In genomic region chr19:743168-743687, GRCh38 we compare ENCODE assay signal across 13 cellular contexts. TPM values are rescaled to one million over a fixed set of nuclear protein-coding genes. Genes with fewer than 3 reads are reported as not detected.
DNase-seq lines count a peak whose midpoint lies in the region; ATAC-seq and TF ChIP-seq lines count a peak whose summit lies in the region.
"Had no signal": no experiment of that assay in that cellular context is flagged by ENCODE, and none has a peak within 500 bp of the region (broad histone marks: within the 10 kb centered on the region; RNA-seq: fewer than 3 reads in every experiment).

No MANE protein-coding gene starts in this region.

- no peaks in the 10 kb centered on the region for H3K4me1 Mint-ChIP-seq in progenitor cell of endocrine pancreas (ENCODE audit: low read depth)
- H3K4me1 Mint-ChIP-seq: CD4-positive, alpha-beta memory T cell; nephron progenitor cell had no signal

- peak; percentile 24 for ATAC-seq in omental fat pad (ENCODE audit: low FRiP score)
- ATAC-seq in HG02870 (IDR thresholded peaks at IDR 0.05; ENCODE audit: unreplicated experiment) = no peak
- ATAC-seq: activated CD4-positive, CD25-positive, alpha-beta regulatory T cell treated with anti-CD3 and anti-CD28 coated beads, Interleukin-2, amount 50 U/mL, for 24 hours had no signal

- H3K9me3 Mint-ChIP-seq in progenitor cell of endocrine pancreas (ENCODE audit: low read depth) = no peaks in the 10 kb centered on the region

- no peak overlapping the region for H3K27ac Mint-ChIP-seq in progenitor cell of endocrine pancreas
- H3K27ac Mint-ChIP-seq: CD4-positive, alpha-beta memory T cell; nephron progenitor cell had no signal

- DNase-seq in ELF-1 (ENCODE audit: low read depth, low spot score) (peak; percentile 66), NCI-H2029 (lab: John Stamatoyannopoulos, UW) (peak; percentile 73), cardiac fibroblast (ENCODE audit: low read depth in 2 of 2) (peak; percentile 16 to 74), omental fat pad (ENCODE audit: low spot score) (no peak), D341Med (ENCODE audit: low spot score) (no peak), progenitor cell of endocrine pancreas (ENCODE audit: low spot score, unreplicated experiment) (no peak)
- DNase-seq: nephron progenitor cell had no signal

- no peaks in the 10 kb centered on the region for H3K27me3 Mint-ChIP-seq in progenitor cell of endocrine pancreas
- H3K27me3 Mint-ChIP-seq: CD4-positive, alpha-beta memory T cell had no signal

- no peak overlapping the region for H3K4me3 Mint-ChIP-seq in progenitor cell of endocrine pancreas (ENCODE audit: low read depth)
- H3K4me3 Mint-ChIP-seq: CD4-positive, alpha-beta memory T cell; nephron progenitor cell had no signal

- H3K36me3 Mint-ChIP-seq in progenitor cell of endocrine pancreas (ENCODE audit: insufficient read depth) = peaks cover 8% of the 10 kb centered on the region
- H3K36me3 Mint-ChIP-seq: CD4-positive, alpha-beta memory T cell had no signal

- no peak overlapping the region for H3K4me3 ChIP-seq in cardiac fibroblast (replicated peaks in 1 of 2; ENCODE audit: low read depth in 2 of 2, low read length in 2 of 2)
- H3K4me3 ChIP-seq: smooth muscle cell, suprapubic skin had no signal

- no peak for TF ChIP-seq CTCF in cardiac fibroblast (IDR thresholded peaks at IDR 0.05; ENCODE audit: low read depth, low read length)
- TF ChIP-seq CTCF in omental fat pad (IDR thresholded peaks at IDR 0.05) = no peak
- no peak for TF ChIP-seq CTCF in progenitor cell of endocrine pancreas (IDR thresholded peaks at IDR 0.05; ENCODE audit: unreplicated experiment)

RNA-seq across cellular contexts. Expression of gene MISP, which starts 7.7 kb away (rescaled TPM):
- total RNA-seq in omental fat pad = 1 to 10 TPM in 3 of 4 donors, not detected in 1; 1.4 to 9.6 (median 3.2) TPM
- 1.1 and 2.5 TPM in 2 replicates for total RNA-seq in progenitor cell of endocrine pancreas
- total RNA-seq: CD4-positive, alpha-beta memory T cell had no signal

RNA-seq across cellular contexts. Expression of gene PALM, which starts 34.5 kb away (rescaled TPM):
- total RNA-seq in omental fat pad = 100 to 1,000 TPM in 1 of 4 donors, 10 to 100 TPM in 3; 44.6 to 119 (median 54.8) TPM
- 52.4 and 54.3 TPM in 2 replicates for total RNA-seq in progenitor cell of endocrine pancreas
- total RNA-seq: CD4-positive, alpha-beta memory T cell had no signal

RNA-seq across cellular contexts. Expression of gene PRSS57, which starts 48.0 kb away (rescaled TPM):
- total RNA-seq in omental fat pad (under 1 TPM in 1 of 4 donors, not detected in 3; 0.95 TPM), progenitor cell of endocrine pancreas (not detected in 2 replicates)
- total RNA-seq: CD4-positive, alpha-beta memory T cell; fibroblast of villous mesenchyme; smooth muscle cell; suprapubic skin had no signal

RNA-seq across cellular contexts. Expression of gene PTBP1, which starts 54.0 kb away (rescaled TPM):
- total RNA-seq in omental fat pad (100 to 1,000 TPM; 106 to 195 (median 137) TPM), progenitor cell of endocrine pancreas (497 and 500 TPM in 2 replicates)

Comparison
In these comparisons a context has a peak if more than half of its experiments do, and no peak if none do; other contexts are left out.
1. DNase-seq: peak in ELF-1 (single experiment), NCI-H2029 (single experiment) and cardiac fibroblast (2 of 2); none in omental fat pad (single experiment), D341Med (single experiment) and progenitor cell of endocrine pancreas (single experiment).